Comparison of ENCODE assay signal across 8 cellular contexts in genomic region chr7:94395141-94396041, GRCh38. TPM values are rescaled to one million over a fixed set of nuclear protein-coding genes. Genes with fewer than 3 reads are reported as not detected.
DNase-seq lines count a peak whose midpoint lies in the region; ATAC-seq and TF ChIP-seq lines count a peak whose summit lies in the region.

No MANE protein-coding gene starts in this region.

- peak; percentile 91 for ATAC-seq in HG03159 (IDR thresholded peaks at IDR 0.05; ENCODE audit: unreplicated experiment)
- peak; percentile 82 for ATAC-seq in foreskin keratinocyte

- H3K9me3 ChIP-seq in neuron (ENCODE audit: low read length): no peaks in the 10 kb centered on the region

- TF ChIP-seq CTCF in foreskin keratinocyte (conservative IDR thresholded peaks at IDR 0.05): peak; percentile 92

- no peak overlapping the region for H3K27ac Mint-ChIP-seq in activated T-cell treated with anti-CD3 and anti-CD28 coated beads, Interleukin-2, amount 50 U/mL, for 24 hours

- peaks cover 33% of the 10 kb centered on the region for H3K27me3 Mint-ChIP-seq in activated T-cell treated with anti-CD3 and anti-CD28 coated beads, Interleukin-2, amount 50 U/mL, for 24 hours

- no peaks in the 10 kb centered on the region for H3K36me3 ChIP-seq in neuron (ENCODE audit: insufficient read depth, low read length)

- no peaks in the 10 kb centered on the region for H3K27me3 ChIP-seq in foreskin keratinocyte
- H3K27me3 ChIP-seq in neuron (ENCODE audit: insufficient read depth, low read length): no peaks in the 10 kb centered on the region

- H3K27ac ChIP-seq in foreskin keratinocyte: no peak overlapping the region

- H3K4me1 ChIP-seq in foreskin keratinocyte (peaks cover 8% of the 10 kb centered on the region), neuron (ENCODE audit: insufficient read depth, low read length) (peaks cover 28% of the 10 kb centered on the region)

- peak; percentile 78 for DNase-seq in D341Med (ENCODE audit: low spot score)
- DNase-seq in GM19238 (ENCODE audit: insufficient read length, low spot score): peak; percentile 23
- DNase-seq in NCI-H2227 treated with DMSO at 0.1 percent for 48 hours (lab: John Stamatoyannopoulos, UW): peak; percentile 88
- DNase-seq in activated T-cell treated with anti-CD3 and anti-CD28 coated beads, Interleukin-2, amount 50 U/mL, for 24 hours: peak; percentile 31
- DNase-seq in foreskin keratinocyte: peak; percentile 40 to 75
- no peak for DNase-seq in UCSD-AML1 (lab: John Stamatoyannopoulos, UW; ENCODE audit: unreplicated experiment)

- H3K4me1 Mint-ChIP-seq in activated T-cell treated with anti-CD3 and anti-CD28 coated beads, Interleukin-2, amount 50 U/mL, for 24 hours (ENCODE audit: low read depth): peaks cover 24% of the 10 kb centered on the region

- H3K9me3 Mint-ChIP-seq in activated T-cell treated with anti-CD3 and anti-CD28 coated beads, Interleukin-2, amount 50 U/mL, for 24 hours: no peaks in the 10 kb centered on the region

- peak overlapping the region; percentile 53 for H3K4me3 ChIP-seq in neuron (ENCODE audit: low read length)

- no peaks in the 10 kb centered on the region for H3K36me3 Mint-ChIP-seq in activated T-cell treated with anti-CD3 and anti-CD28 coated beads, Interleukin-2, amount 50 U/mL, for 24 hours (ENCODE audit: low read depth)

- H2AFZ ChIP-seq in neuron (ENCODE audit: low read depth, low read length): peak overlapping the region; percentile 32

- H3K4me3 Mint-ChIP-seq in activated T-cell treated with anti-CD3 and anti-CD28 coated beads, Interleukin-2, amount 50 U/mL, for 24 hours: peak overlapping the region; percentile 45

RNA-seq across cellular contexts. Expression of gene COL1A2, which starts 0.7 kb away (rescaled TPM):
- 0.60 and 1.8 TPM in 2 replicates for total RNA-seq in foreskin keratinocyte
- 0.37 and 1.4 TPM in 2 replicates for polyA plus RNA-seq in foreskin keratinocyte
